3 cellular contexts compared by ENCODE assay signal in genomic region chr13:110854866-110855265, GRCh38.
"Had no signal": no experiment of that assay in that cellular context is flagged by ENCODE, and none has a peak within 500 bp of the region (broad histone marks: within the 10 kb centered on the region; RNA-seq: fewer than 3 reads in every experiment).

No MANE protein-coding gene starts in this region.

- H3K4me3 ChIP-seq: GM12878 had no signal

- ATAC-seq: GM12878 had no signal

- DNase-seq: GDM1, GF-D8 had no signal
